9 cellular contexts compared by ENCODE assay signal in the genomic region with DNA sequence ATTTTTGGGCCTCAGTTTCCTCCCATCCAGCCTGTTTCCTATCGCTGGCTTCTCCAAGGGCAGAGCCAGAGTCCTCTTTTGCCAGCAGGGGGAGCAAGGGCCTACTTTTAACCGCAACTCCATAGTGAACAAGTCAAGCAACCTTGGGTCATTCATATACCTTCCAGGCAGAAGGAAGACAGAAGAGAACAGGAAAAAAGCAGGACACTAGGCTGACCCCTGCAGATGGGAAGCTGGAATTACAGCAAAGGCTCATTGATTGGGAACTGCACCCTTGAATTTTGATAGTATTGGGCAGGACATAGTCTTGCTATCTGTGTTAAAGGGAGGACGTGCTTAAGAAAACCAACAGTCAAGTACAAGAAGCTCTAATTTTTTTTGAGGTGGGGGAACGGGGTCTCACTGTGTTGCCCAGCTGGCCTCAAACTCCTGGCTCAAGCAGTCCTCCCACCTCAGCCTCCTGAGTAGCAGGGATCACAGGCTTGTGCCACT. TPM values are rescaled to one million over a fixed set of nuclear protein-coding genes. Genes with fewer than 3 reads are reported as not detected.
DNase-seq lines count a peak whose midpoint lies in the region; ATAC-seq and TF ChIP-seq lines count a peak whose summit lies in the region.
"Had no signal": no experiment of that assay in that cellular context is flagged by ENCODE, and none has a peak within 500 bp of the region (broad histone marks: within the 10 kb centered on the region; RNA-seq: fewer than 3 reads in every experiment).

No MANE protein-coding gene starts in this region.

- peaks cover 0 to 60% of the 10 kb centered on the region in 2 experiments; a peak in 1 of 3 replicates for H3K36me3 ChIP-seq in HEK293 (ENCODE audit: control insufficient read depth in 2 of 2, insufficient read depth in 1 of 2, low read length in 2 of 2)

- H3K9me3 ChIP-seq in HEK293 (ENCODE audit: control insufficient read depth, insufficient read depth, low read depth, low read length): no peaks in the 10 kb centered on the region

- TF ChIP-seq CTCF in HEK293 (tag by site-specific recombination; IDR thresholded peaks at IDR 0.05): peak; percentile 85

- H3K4me3 ChIP-seq in HEK293 (ENCODE audit: low read depth, low read length): peak overlapping the region; percentile 7; the same call in 1 of the 2 replicates

- H3K27ac Mint-ChIP-seq in memory B cell: no peak overlapping the region

- no peak overlapping the region for H3K4me3 Mint-ChIP-seq in memory B cell

- H3K4me1 Mint-ChIP-seq in memory B cell: peaks cover 14% of the 10 kb centered on the region

- DNase-seq in AG20443 (ENCODE audit: low spot score) (peak; percentile 70), NCI-H510A (lab: John Stamatoyannopoulos, UW) (peak; percentile 59), dermis microvascular lymphatic vessel endothelial cell (ENCODE audit: low read depth in 2 of 2) (peak; percentile 45 to 78), memory B cell (ENCODE audit: low spot score in 2 of 2) (peak; percentile 42 to 52)
- DNase-seq in activated CD4-positive, alpha-beta T cell treated with anti-CD3 and anti-CD28 coated beads for 48 hours: peak; percentile 69
- peak; percentile 3 to 28 for DNase-seq in stimulated activated CD8-positive, alpha-beta memory T cell treated with anti-CD3 and anti-CD28 coated beads, Interleukin-7, amount 100 ng/mL, for 48 hours (ENCODE audit: extremely low read depth in 1 of 2, low read depth in 1 of 2)

- H3K9me3 Mint-ChIP-seq in memory B cell: no peaks in the 10 kb centered on the region

- no peak overlapping the region for H3K27ac ChIP-seq in HEK293 (ENCODE audit: extremely low read depth, low read depth, low read length)

- peak; percentile 67 for ATAC-seq in memory B cell (ENCODE audit: low read depth)
- no peak for ATAC-seq in GM19035 (IDR thresholded peaks at IDR 0.05; ENCODE audit: unreplicated experiment)

- H3K36me3 Mint-ChIP-seq in memory B cell: peaks cover 4% of the 10 kb centered on the region

- CTCF ChIA-PET in HEK293 (lab: Yijun Ruan, JAX): interaction anchor here (0.6 to 13.9 kb wide), 82 partner anchors 8 to 747 kb away, joined by 3 to 400 read pairs (median 5); partner anchors contain the start of genes EXOSC2, FIBCD1 and QRFP

- POLR2A ChIA-PET in HEK293 (lab: Yijun Ruan, JAX): interaction anchor here (0.6 to 1.2 kb wide), 8 partner anchors 23 to 425 kb away, joined by 3 to 9 read pairs (median 4); no protein-coding TSS in a partner anchor

- no peaks in the 10 kb centered on the region for H3K4me1 ChIP-seq in HEK293 (ENCODE audit: control insufficient read depth, insufficient read depth, low read length)

- H3K27me3 Mint-ChIP-seq in memory B cell: no peaks in the 10 kb centered on the region

TF ChIP-seq in HEK293, 187 proteins besides CTCF, POLR2A, EP300 and RAD21:
- 0 out of 2 replicates have a peak, but pooled peaks have one; percentile 16 for TF ChIP-seq SP7 (tag by site-specific recombination; IDR thresholded peaks at IDR 0.05)
- peak; percentile 70 for TF ChIP-seq IKZF3 (tag by site-specific recombination; IDR thresholded peaks at IDR 0.05)
- TF ChIP-seq ZNF660 (tag by site-specific recombination; IDR thresholded peaks at IDR 0.05): peak; percentile 90
- 0 out of 2 replicates have a peak, but pooled peaks have one; percentile 66 for TF ChIP-seq ZNF785 (tag by site-specific recombination; IDR thresholded peaks at IDR 0.05)
- TF ChIP-seq ZNF501 (tag by site-specific recombination; IDR thresholded peaks at IDR 0.05): 0 out of 2 replicates have a peak, but pooled peaks have one; percentile 20
- TF ChIP-seq ZNF133 (tag by site-specific recombination; IDR thresholded peaks at IDR 0.05): no peak
- TF ChIP-seq, protein P1, sequence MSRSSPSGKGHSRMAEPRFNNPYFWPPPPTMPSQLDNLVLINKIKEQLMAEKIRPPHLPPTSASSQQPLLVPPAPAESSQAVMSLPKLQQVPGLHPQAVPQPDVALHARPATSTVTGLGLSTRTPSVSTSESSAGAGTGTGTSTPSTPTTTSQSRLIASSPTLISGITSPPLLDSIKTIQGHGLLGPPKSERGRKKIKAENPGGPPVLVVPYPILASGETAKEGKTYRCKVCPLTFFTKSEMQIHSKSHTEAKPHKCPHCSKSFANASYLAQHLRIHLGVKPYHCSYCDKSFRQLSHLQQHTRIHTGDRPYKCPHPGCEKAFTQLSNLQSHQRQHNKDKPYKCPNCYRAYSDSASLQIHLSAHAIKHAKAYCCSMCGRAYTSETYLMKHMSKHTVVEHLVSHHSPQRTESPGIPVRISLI (tag by site-specific recombination; IDR thresholded peaks at IDR 0.05): peak; percentile 35; the same call in 1 of the 2 replicates
- TF ChIP-seq BCL11A (tag by site-specific recombination; IDR thresholded peaks at IDR 0.05; ENCODE audit: low read depth): no peak
- TF ChIP-seq ZNF2 (tag by site-specific recombination; IDR thresholded peaks at IDR 0.05): 0 out of 2 replicates have a peak, but pooled peaks have one; percentile 30
- TF ChIP-seq, protein P2, sequence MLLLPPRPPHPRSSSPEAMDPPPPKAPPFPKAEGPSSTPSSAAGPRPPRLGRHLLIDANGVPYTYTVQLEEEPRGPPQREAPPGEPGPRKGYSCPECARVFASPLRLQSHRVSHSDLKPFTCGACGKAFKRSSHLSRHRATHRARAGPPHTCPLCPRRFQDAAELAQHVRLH (tag by site-specific recombination; IDR thresholded peaks at IDR 0.05): 0 out of 2 replicates have a peak, but pooled peaks have one; percentile 34
- TF ChIP-seq ZNF274 (IDR thresholded peaks at IDR 0.05; ENCODE audit: low read length): no peak
- TF ChIP-seq ZNF274 (tag by site-specific recombination; IDR thresholded peaks at IDR 0.05; ENCODE audit: borderline replicate concordance): no peak
- TF ChIP-seq ZNF121 (tag by site-specific recombination; IDR thresholded peaks at IDR 0.05): peak; percentile 60
- TF ChIP-seq ZNF654 (tag by site-specific recombination; IDR thresholded peaks at IDR 0.05; ENCODE audit: low read depth): peak; percentile 80
- TF ChIP-seq ZNF530 (tag by site-specific recombination; IDR thresholded peaks at IDR 0.05; ENCODE audit: low read depth): no peak
- peak; percentile 78 for TF ChIP-seq ZBTB17 (tag by site-specific recombination; IDR thresholded peaks at IDR 0.05)

RNA-seq across cellular contexts. Expression of gene QRFP, which starts 30.1 kb away (rescaled TPM):
- not detected in 2 replicates for total RNA-seq in dermis microvascular lymphatic vessel endothelial cell
- total RNA-seq: skeletal muscle tissue had no signal

RNA-seq across cellular contexts. Expression of gene ABL1, which starts 31.5 kb away (rescaled TPM):
- total RNA-seq in dermis microvascular lymphatic vessel endothelial cell: 21.8 and 38.3 TPM in 2 replicates

Comparison
In these comparisons a context has a peak if more than half of its experiments do, and no peak if none do; other contexts are left out.
1. DNase-seq: peak in every context shown above with its lines; median percentile 70 in AG20443; 69 in activated CD4-positive, alpha-beta T cell treated with anti-CD3 and anti-CD28 coated beads for 48 hours; 62 in dermis microvascular lymphatic vessel endothelial cell; 59 in NCI-H510A; 47 in memory B cell; 16 in stimulated activated CD8-positive, alpha-beta memory T cell treated with anti-CD3 and anti-CD28 coated beads, Interleukin-7, amount 100 ng/mL, for 48 hours.